ENCODE assay signal across 10 cellular contexts in genomic region chr16:11309895-11310633, GRCh38. TPM values are rescaled to one million over a fixed set of nuclear protein-coding genes. Genes with fewer than 3 reads are reported as not detected.
DNase-seq lines count a peak whose midpoint lies in the region; ATAC-seq lines count a peak whose summit lies in the region.
"Had no signal": no experiment of that assay in that cellular context is flagged by ENCODE, and none has a peak within 500 bp of the region (broad histone marks: within the 10 kb centered on the region; RNA-seq: fewer than 3 reads in every experiment).

No MANE protein-coding gene starts in this region.

- H3K9ac ChIP-seq in trophoblast cell (ENCODE audit: low read length): no peak overlapping the region

- no peak overlapping the region for H3K27ac ChIP-seq in trophoblast cell (ENCODE audit: low read depth, low read length)

- no CpG with 5 or more reads among the region's 9 CpGs for WGBS in trophoblast cell (ENCODE audit: extremely low coverage, insufficient coverage, insufficient read length)

- H3K9me3 ChIP-seq in trophoblast cell (ENCODE audit: insufficient read depth, low read depth, low read length): no peaks in the 10 kb centered on the region

- no peaks in the 10 kb centered on the region for H3K27me3 ChIP-seq in trophoblast cell (ENCODE audit: insufficient read depth, low read length)

- ATAC-seq in HG02763 (IDR thresholded peaks at IDR 0.05; ENCODE audit: unreplicated experiment): peak; percentile 45

- no peak overlapping the region for H2AK5ac ChIP-seq in trophoblast cell (ENCODE audit: low read length)

- peak; percentile 47 for DNase-seq in NCI-H2171 treated with DMSO at 0.1 percent for 48 hours (lab: John Stamatoyannopoulos, UW)
- DNase-seq in NCI-H2171 (lab: John Stamatoyannopoulos, UW): no peak
- DNase-seq in NCI-H69 (lab: John Stamatoyannopoulos, UW): peak; percentile 58
- no peak for DNase-seq in trophoblast cell
- DNase-seq in NCI-H1105 (lab: John Stamatoyannopoulos, UW): no peak
- DNase-seq in activated effector memory CD4-positive, alpha-beta T cell treated with Interleukin-2 at 50 U/mL for 16 hours: no peak
- no peak for DNase-seq in activated CD4-positive, alpha-beta T cell treated with anti-CD3 and anti-CD28 coated beads for 4 hours
- DNase-seq: kidney glomerular epithelial cell, NCI-H187 had no signal

- no peak overlapping the region for H3K4ac ChIP-seq in trophoblast cell (ENCODE audit: low read depth, low read length)

- H3K4me1 ChIP-seq in trophoblast cell (ENCODE audit: control insufficient read depth in 1 of 2, insufficient read depth in 2 of 2, low read length in 2 of 2): peaks cover 25 to 33% of the 10 kb centered on the region in 2 experiments

- peaks cover 21% of the 10 kb centered on the region for H3K79me1 ChIP-seq in trophoblast cell (ENCODE audit: low read length)

- H3K14ac ChIP-seq in trophoblast cell (ENCODE audit: low read length): no peak overlapping the region

- H2BK12ac ChIP-seq in trophoblast cell (ENCODE audit: low read length): peak overlapping the region; percentile 1

- H2AFZ ChIP-seq in trophoblast cell (ENCODE audit: insufficient read depth, low read length, poor library complexity): no peak overlapping the region

- no peak overlapping the region for H3K4me2 ChIP-seq in trophoblast cell (ENCODE audit: low read length)

- no peak overlapping the region for H4K12ac ChIP-seq in trophoblast cell (ENCODE audit: low read depth, low read length)

- H3K18ac ChIP-seq in trophoblast cell (ENCODE audit: low read length): no peak overlapping the region

- H2BK5ac ChIP-seq in trophoblast cell (ENCODE audit: low read depth, low read length, poor library complexity): no peak overlapping the region

- H3K36me3 ChIP-seq in trophoblast cell (ENCODE audit: control insufficient read depth in 1 of 2, insufficient read depth in 2 of 2, low read length in 2 of 2): no peaks in the 10 kb centered on the region

- H4K8ac ChIP-seq in trophoblast cell (ENCODE audit: low read depth, low read length): no peak overlapping the region

- H3K4me3 ChIP-seq in trophoblast cell (ENCODE audit: low read depth, low read length): no peak overlapping the region

- peaks cover 2% of the 10 kb centered on the region for H3K79me2 ChIP-seq in trophoblast cell (ENCODE audit: control insufficient read depth, insufficient read depth, low read length, poor library complexity)

- no peak overlapping the region for H2BK120ac ChIP-seq in trophoblast cell (ENCODE audit: insufficient read depth, low read length, poor library complexity)

- H3K23ac ChIP-seq in trophoblast cell (ENCODE audit: low read length): no peak overlapping the region

- no peak overlapping the region for H4K91ac ChIP-seq in trophoblast cell (ENCODE audit: low read depth, low read length)

RNA-seq across cellular contexts. Expression of gene PRM1, which starts 28.9 kb away (rescaled TPM):
- polyA plus RNA-seq in trophoblast cell (2013): not detected in 2 replicates

RNA-seq across cellular contexts. Expression of gene PRM2, which starts 33.8 kb away (rescaled TPM):
- polyA plus RNA-seq in trophoblast cell (2013): not detected in 2 replicates

RNA-seq across cellular contexts. Expression of gene RMI2, which starts 35.2 kb away (rescaled TPM):
- polyA plus RNA-seq in trophoblast cell (2013): 22.5 and 22.8 TPM in 2 replicates

RNA-seq across cellular contexts. Expression of gene PRM3, which starts 36.6 kb away (rescaled TPM):
- not detected in 2 replicates for polyA plus RNA-seq in trophoblast cell (2013)

RNA-seq across cellular contexts. Expression of gene TNP2, which starts 40.9 kb away (rescaled TPM):
- polyA plus RNA-seq in trophoblast cell (2013): not detected in 2 replicates

Comparison
In these comparisons a context has a peak if more than half of its experiments do, and no peak if none do; other contexts are left out.
1. DNase-seq: peak in NCI-H2171 treated with DMSO at 0.1 percent for 48 hours (single experiment) and NCI-H69 (single experiment); none in NCI-H2171 (single experiment), trophoblast cell (0 of 2), NCI-H1105 (single experiment), activated effector memory CD4-positive, alpha-beta T cell treated with Interleukin-2 at 50 U/mL for 16 hours (single experiment) and activated CD4-positive, alpha-beta T cell treated with anti-CD3 and anti-CD28 coated beads for 4 hours (0 of 2).